15 cellular contexts compared by ENCODE assay signal in the genomic region with DNA sequence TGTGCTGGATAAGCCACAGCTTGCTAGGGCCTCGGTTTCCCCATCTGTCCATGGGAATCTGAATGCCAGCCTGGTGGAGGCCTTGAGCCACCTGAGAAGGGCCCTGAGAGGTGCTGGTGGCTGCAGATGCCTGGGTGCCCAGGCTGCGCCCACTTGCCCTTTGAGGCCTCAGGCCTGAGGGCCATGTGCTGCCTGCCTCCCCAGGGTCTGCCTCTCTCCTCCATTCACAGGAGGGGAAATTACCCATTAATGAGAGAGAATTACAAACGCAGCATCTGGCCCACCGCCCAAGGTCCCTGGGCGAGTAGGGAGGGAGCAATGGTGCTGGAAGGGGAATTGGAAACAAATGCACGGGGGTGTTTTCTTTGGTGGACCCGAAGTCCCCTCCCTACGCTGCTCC. TPM values are rescaled to one million over a fixed set of nuclear protein-coding genes. Genes with fewer than 3 reads are reported as not detected.
"Had no signal": no experiment of that assay in that cellular context is flagged by ENCODE, and none has a peak within 500 bp of the region (broad histone marks: within the 10 kb centered on the region; RNA-seq: fewer than 3 reads in every experiment).

No MANE protein-coding gene starts in this region.

- H3K4me3 ChIP-seq: adrenal gland, prostate gland, sigmoid colon, upper lobe of right lung had no signal

- ATAC-seq: activated CD8-positive, alpha-beta T cell treated with anti-CD3 and anti-CD28 coated beads for 36 hours; activated T-helper 17 cell treated with anti-CD3 and anti-CD28 coated beads, Interleukin-2, amount 50 U/mL, for 72 hours; upper lobe of right lung had no signal

- H3K4me1 ChIP-seq: adrenal gland, prostate gland, sigmoid colon, upper lobe of right lung had no signal

- H3K36me3 ChIP-seq: adrenal gland, neutrophil, prostate gland, sigmoid colon, upper lobe of right lung had no signal

- H3K27ac ChIP-seq: adrenal gland, neutrophil, prostate gland, sigmoid colon, upper lobe of right lung had no signal

- H3K9me3 ChIP-seq: adrenal gland, neutrophil, prostate gland, upper lobe of right lung had no signal

- H3K27me3 ChIP-seq: adrenal gland, neutrophil, sigmoid colon, upper lobe of right lung had no signal

- DNase-seq: activated CD8-positive, alpha-beta T cell treated with anti-CD3 and anti-CD28 coated beads for 36 hours; activated naive CD4-positive, alpha-beta T cell treated with anti-CD3 and anti-CD28 coated beads, Interleukin-2, amount 50 U/mL, for 16 hours; activated T-cell treated with anti-CD3 and anti-CD28 coated beads for 4 hours; hypothalamus; naive B cell; stimulated activated CD4-positive, alpha-beta T cell treated with anti-CD3 and anti-CD28 coated beads, Interleukin-12 subunit alpha, Interleukin-12 subunit beta, amount 100 ng/mL, for 4 hours; stimulated activated naive CD4-positive, alpha-beta T cell had no signal

RNA-seq across cellular contexts. Expression of a gene that starts 59.6 kb away (rescaled TPM):
- total RNA-seq: adrenal gland, glomerular endothelial cell, lung microvascular endothelial cell, sigmoid colon, upper lobe of right lung had no signal
